8 cellular contexts compared by ENCODE assay signal in genomic region chr2:206275274-206276160, GRCh38. TPM values are rescaled to one million over a fixed set of nuclear protein-coding genes. Genes with fewer than 3 reads are reported as not detected.
DNase-seq lines count a peak whose midpoint lies in the region; ATAC-seq, FAIRE-seq and TF ChIP-seq lines count a peak whose summit lies in the region.

No MANE protein-coding gene starts in this region.

- ATAC-seq in HG03196 (IDR thresholded peaks at IDR 0.05; ENCODE audit: unreplicated experiment) (peak; percentile 36), RWPE2 (ENCODE audit: low read depth) (peak; percentile 18; the same call in 2 of the 3 replicates), mucosa of descending colon (peak; percentile 48)

- no peak overlapping the region for H2BK120ac ChIP-seq in H1 (replicated peaks; ENCODE audit: low read depth, low read length)

- H3K14ac ChIP-seq in H1 (ENCODE audit: insufficient read length) = no peak overlapping the region

- no peaks in the 10 kb centered on the region for H3K36me3 ChIP-seq in Caco-2 (ENCODE audit: control insufficient read depth, insufficient read depth, low read length)
- peaks cover 3% of the 10 kb centered on the region for H3K36me3 ChIP-seq in RWPE2 (ENCODE audit: low read depth)
- peaks cover 0 to 3% (median 0%) of the 10 kb centered on the region in 4 experiments; a peak in 1 of 8 replicates for H3K36me3 ChIP-seq in H1 (ENCODE audit: control insufficient read depth in 2 of 4, insufficient read depth in 4 of 4, low read length in 3 of 4)
- H3K36me3 ChIP-seq in mucosa of descending colon (ENCODE audit: low read depth) = no peaks in the 10 kb centered on the region

- H3K9me3 ChIP-seq in Caco-2 (no peaks in the 10 kb centered on the region), RWPE2 (ENCODE audit: severe bottlenecking) (no peaks in the 10 kb centered on the region), H1 (ENCODE audit: insufficient read depth in 2 of 2, low read depth in 1 of 2, low read length in 1 of 2) (no peaks in the 10 kb centered on the region), mucosa of descending colon (no peaks in the 10 kb centered on the region)

- peak overlapping the region; percentile 78 to 92 for H3K4me2 ChIP-seq in H1 (ENCODE audit: insufficient read depth in 1 of 2, low read depth in 2 of 2, low read length in 2 of 2)

- TSS peak; percentile 55 for BruUV-seq in Caco-2 (replicated peaks; lab: Mats Ljungman, UMichigan)

- H3K79me1 ChIP-seq in H1 (ENCODE audit: low read depth, low read length) = no peaks in the 10 kb centered on the region

- H3K4me3 ChIP-seq in Caco-2 (ENCODE audit: low read depth, low read length) (peak overlapping the region; percentile 82), RWPE2 (ENCODE audit: severe bottlenecking) (peak overlapping the region; percentile 91), H1 (ENCODE audit: extremely low read depth in 1 of 4, insufficient read depth in 2 of 4, low read depth in 3 of 4, low read length in 4 of 4) (peak overlapping the region; percentile 81 to 87 (median 86)), mucosa of descending colon (peak overlapping the region; percentile 41)

- H3K27me3 Mint-ChIP-seq in Caco-2 (ENCODE audit: insufficient read depth, unreplicated experiment) = peaks cover 20% of the 10 kb centered on the region

- no peak overlapping the region for H4K5ac ChIP-seq in H1 (ENCODE audit: insufficient read length, low read depth, low read length)

- H3K18ac ChIP-seq in H1 (ENCODE audit: extremely low read depth, low read length) = peak overlapping the region; percentile 53; the same call in 1 of the 2 replicates

- FAIRE-seq in GM19239 (lab: Jason Lieb, UNC) (peak; percentile 76), H1 (lab: Jason Lieb, UNC) (peak; percentile 13)

- H4K91ac ChIP-seq in H1 (replicated peaks; ENCODE audit: insufficient read length, low read length) = no peak overlapping the region

- no peak for TF ChIP-seq EP300 in H1 (IDR thresholded peaks at IDR 0.05; ENCODE audit: borderline replicate concordance in 1 of 2, low read depth in 2 of 2, low read length in 2 of 2)

- H3K4me1 Mint-ChIP-seq in Caco-2 (ENCODE audit: low read depth, unreplicated experiment) = peaks cover 7% of the 10 kb centered on the region

- no peak overlapping the region for H2BK20ac ChIP-seq in H1 (ENCODE audit: low read length)

- H3K27ac Mint-ChIP-seq in Caco-2 (ENCODE audit: unreplicated experiment) = no peak overlapping the region

- peaks cover 0 to 38% of the 10 kb centered on the region in 2 experiments; a peak in 2 of 4 replicates for H3K79me2 ChIP-seq in H1 (ENCODE audit: control insufficient read depth in 1 of 2, insufficient read depth in 2 of 2, low read length in 2 of 2)

- no peaks in the 10 kb centered on the region for H4K20me1 ChIP-seq in H1 (replicated peaks in 1 of 2; ENCODE audit: control insufficient read depth in 1 of 2, insufficient read depth in 2 of 2, low read length in 2 of 2)

- no peak overlapping the region for H3K23ac ChIP-seq in H1 (ENCODE audit: insufficient read length)

- POLR2A ChIA-PET in Caco-2 (lab: Charles Lee) (no interaction called here), H1 (lab: Charles Lee; ENCODE audit: partially characterized antibody) (interaction anchor here (1.2 to 1.3 kb wide), 2 partner anchors 21 to 115 kb away, joined by 3 to 6 read pairs; partner anchors contain the start of gene EEF1B2)

- peak overlapping the region; percentile 10 to 34 (median 28); a peak in 6 of 7 replicates for H3K9ac ChIP-seq in H1 (replicated peaks in 1 of 4; ENCODE audit: extremely low read depth in 1 of 4, low read depth in 3 of 4, low read length in 3 of 4)

- TF ChIP-seq CTCF in Caco-2 (IDR thresholded peaks at IDR 0.05; ENCODE audit: insufficient read depth in 1 of 2, low read depth in 1 of 2, low read length in 1 of 2, severe bottlenecking in 1 of 2, unreplicated experiment in 1 of 2) (no peak), RWPE2 (IDR thresholded peaks at IDR 0.05; ENCODE audit: poor library complexity, severe bottlenecking) (no peak), H1 (IDR thresholded peaks at IDR 0.05; ENCODE audit: control extremely low read depth in 1 of 3, insufficient read depth in 1 of 3, low read depth in 1 of 3, low read length in 3 of 3) (no peak), mucosa of descending colon (IDR thresholded peaks at IDR 0.05) (no peak)

- H2BK12ac ChIP-seq in H1 (ENCODE audit: low read depth, low read length) = no peak overlapping the region; the same call in 1 of the 2 replicates

- H3K4me3 Mint-ChIP-seq in Caco-2 (ENCODE audit: unreplicated experiment) = peak overlapping the region; percentile 80

- intact Hi-C loops in Caco-2 (cut with micrococcal nuclease; ENCODE audit: unreplicated experiment) = loop anchor here (5.0 kb wide), 1 partner anchor 113 kb away; no protein-coding TSS in a partner anchor
- intact Hi-C loops in mucosa of descending colon (cut with DNase I, micrococcal nuclease) = no loop called here

- H3K23me2 ChIP-seq in H1 (ENCODE audit: low read depth, low read length) = peaks cover 3% of the 10 kb centered on the region

- no peak overlapping the region; the same call in 1 of the 2 replicates for H4K8ac ChIP-seq in H1 (ENCODE audit: extremely low read depth, insufficient read depth, low read length)

- 0 out of 2 replicates have a peak overlapping the region, but pooled peaks have one; percentile 18 for H2BK5ac ChIP-seq in H1 (ENCODE audit: low read depth, low read length)

- CTCF ChIA-PET in Caco-2 (lab: Charles Lee) = interaction anchor here (0.6 kb wide), 2 partner anchors 10 to 491 kb away, joined by 3 to 4 read pairs; no protein-coding TSS in a partner anchor
- CTCF ChIA-PET in H1 (lab: Charles Lee; ENCODE audit: partially characterized antibody) = interaction anchor here (0.7 to 1.3 kb wide), 3 partner anchors 9 to 248 kb away, joined by 3 to 4 read pairs (median 3); no protein-coding TSS in a partner anchor

- WGBS in H1 (ENCODE audit: extremely low coverage in 1 of 2, insufficient coverage in 1 of 2, insufficient read length in 1 of 2, insufficient replicate concordance in 2 of 2, low coverage in 1 of 2, low lambda C conversion rate in 2 of 2, missing lambda C conversion rate in 1 of 2), 2 experiments = 1% methylated on average over 24 of the region's 31 CpGs; no CpG with 5 or more reads in 1 of the 2 experiments

- H3K4me1 ChIP-seq in Caco-2 (no peaks in the 10 kb centered on the region), RWPE2 (ENCODE audit: insufficient read depth, poor library complexity, severe bottlenecking) (peaks cover 3% of the 10 kb centered on the region), H1 (replicated peaks in 1 of 4; ENCODE audit: control insufficient read depth in 3 of 4, insufficient read depth in 4 of 4, low read length in 3 of 4) (peaks cover 0 to 4% (median 1%) of the 10 kb centered on the region in 4 experiments; a peak in 2 of 7 replicates), mucosa of descending colon (ENCODE audit: low read depth) (peaks cover 5% of the 10 kb centered on the region)

- no peak overlapping the region for H3K4ac ChIP-seq in H1 (replicated peaks; ENCODE audit: insufficient read length, low read depth, low read length)

- H2BK15ac ChIP-seq in H1 (ENCODE audit: low read length) = no peak overlapping the region

- H2AK5ac ChIP-seq in H1 (ENCODE audit: low read depth, low read length) = no peak overlapping the region

- H3K56ac ChIP-seq in H1 (replicated peaks; ENCODE audit: insufficient read length, low read depth, low read length) = no peak overlapping the region

- no peak for DNase-seq in Caco-2
- DNase-seq in GM19239 (ENCODE audit: insufficient read length, low spot score) = no peak
- no peak for DNase-seq in RWPE2 (ENCODE audit: low spot score)
- DNase-seq in H1 (ENCODE audit: low read depth in 1 of 2, low spot score in 2 of 2) = no peak
- DNase-seq in mucosa of descending colon = peak in 1 of 3 donors; percentile 11
- DNase-seq in SHP77 (lab: John Stamatoyannopoulos, UW) = no peak
- no peak for DNase-seq in NCI-H187 treated with DMSO at 0.1 percent for 48 hours (lab: John Stamatoyannopoulos, UW)

- TF ChIP-seq POLR2A in H1 (IDR thresholded peaks at IDR 0.05; ENCODE audit: control extremely low read depth in 1 of 2, low read depth in 2 of 2, low read length in 2 of 2) = no peak

- H3K27ac ChIP-seq in RWPE2 (ENCODE audit: poor library complexity, severe bottlenecking) (peak overlapping the region; percentile 24), H1 (ENCODE audit: low read depth, low read length) (no peak overlapping the region)

- peak overlapping the region; percentile 66; the same call in 1 of the 2 replicates for H2AFZ ChIP-seq in H1 (ENCODE audit: low read length)

- H3K9me3 Mint-ChIP-seq in Caco-2 (ENCODE audit: unreplicated experiment) = no peaks in the 10 kb centered on the region

- no peaks in the 10 kb centered on the region for H3K27me3 ChIP-seq in Caco-2 (replicated peaks; ENCODE audit: control insufficient read depth, insufficient read depth, low read length)
- peaks cover 78% of the 10 kb centered on the region for H3K27me3 ChIP-seq in RWPE2 (ENCODE audit: insufficient read depth, poor library complexity, severe bottlenecking)
- peaks cover 23 to 37% (median 31%) of the 10 kb centered on the region in 4 experiments for H3K27me3 ChIP-seq in H1 (replicated peaks in 1 of 4; ENCODE audit: control insufficient read depth in 3 of 4, extremely low read depth in 1 of 4, insufficient read depth in 3 of 4, low read length in 3 of 4)

- no peaks in the 10 kb centered on the region for H3K36me3 Mint-ChIP-seq in Caco-2 (ENCODE audit: insufficient read depth, unreplicated experiment)

- no peak for TF ChIP-seq RAD21 in H1 (IDR thresholded peaks at IDR 0.05 in 1 of 2, conservative IDR thresholded peaks at IDR 0.05 in 1 of 2; ENCODE audit: low read depth in 2 of 2, low read length in 2 of 2)

TF ChIP-seq in H1, 55 proteins besides CTCF, POLR2A, EP300 and RAD21 (continues in another document):
- TF ChIP-seq CTBP2 (IDR thresholded peaks at IDR 0.05; ENCODE audit: borderline replicate concordance, insufficient read depth, insufficient read length, low read length) = peak; percentile 12
- TF ChIP-seq ASH2L (IDR thresholded peaks at IDR 0.05; ENCODE audit: low read length) = peak; percentile 93
- TF ChIP-seq MAX (IDR thresholded peaks at IDR 0.05) = 0 out of 2 replicates have a peak, but pooled peaks have one; percentile 3

RNA-seq across cellular contexts. Expression of gene ZDBF2, which starts 1.1 kb away (rescaled TPM):
- total RNA-seq in Caco-2 (2022) (6.5 and 7.4 TPM in 2 replicates), mucosa of descending colon (10 to 100 TPM in 1 of 3 donors, 1 to 10 TPM in 2; 3.9 to 18.3 (median 3.9) TPM)
- total RNA-seq in H1 (2021; fragmentation: NEBNext Ultra II Directional; extraction: Animal tissue kit (Norgen Biotek cat#: 25700)) = 15.3 and 17.2 TPM in 2 replicates
- 0.99 and 1.5 TPM in 2 replicates for polyA plus RNA-seq in H1 (2011; rRNA removed)
- polyA plus RNA-seq in H1 (2011; cell fraction: cytosol; rRNA removed) = 1.9 TPM
- 4.0 TPM for polyA plus RNA-seq in H1 (2011; cell fraction: nucleus; rRNA removed)
- 2.1 to 4.6 TPM (median 3.8 TPM) in 4 replicates for polyA plus RNA-seq in H1 (2012, experiment 1 of 2)
- polyA plus RNA-seq in H1 (2012, experiment 2 of 2) = 0.17 TPM
- polyA plus RNA-seq in H1 (2013, experiment 1 of 2) = 7.0 TPM
- polyA plus RNA-seq in H1 (2013, experiment 2 of 2) = 6.1 TPM
- 16.4 and 25.0 TPM in 2 replicates for polyA minus RNA-seq in H1 (2011; rRNA and poly(A)+ RNA removed)
- 6.5 TPM for polyA minus RNA-seq in H1 (2011; cell fraction: cytosol; rRNA and poly(A)+ RNA removed)
- 22.6 TPM for polyA minus RNA-seq in H1 (2011; cell fraction: nucleus; rRNA and poly(A)+ RNA removed)

Comparison
In these comparisons a context has a peak if more than half of its experiments do, and no peak if none do; other contexts are left out.
1. H3K4me3 ChIP-seq: peak in every context shown above with its lines; median percentile 91 in RWPE2; 86 in H1; 82 in Caco-2; 41 in mucosa of descending colon.